20 cellular contexts compared by ENCODE assay signal in the genomic region with DNA sequence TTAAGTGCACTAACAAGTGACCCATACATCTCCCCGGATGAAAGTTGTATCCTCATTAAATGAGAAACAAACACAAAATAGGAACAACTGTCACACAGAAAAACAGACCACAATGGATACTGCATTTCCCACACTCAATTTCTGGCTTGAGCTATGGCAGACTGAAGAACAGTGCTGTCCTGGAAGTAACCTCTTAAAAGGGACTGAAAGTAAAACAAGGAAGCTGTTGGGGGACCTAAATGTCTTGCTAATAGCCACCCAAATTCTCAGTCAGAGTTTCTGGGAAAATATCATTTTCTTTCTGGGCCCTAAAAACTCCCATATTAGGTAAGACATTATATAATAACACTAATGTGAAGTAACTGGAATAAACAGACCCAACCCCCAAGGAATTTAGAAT.
A peak's percentile ranks its signal among the peaks of the same experiment; 100 is the strongest.
DNase-seq lines count a peak whose midpoint lies in the region; ATAC-seq and TF ChIP-seq lines count a peak whose summit lies in the region.
"Had no signal": no experiment of that assay in that cellular context is flagged by ENCODE, and none has a peak within 500 bp of the region (broad histone marks: within the 10 kb centered on the region; RNA-seq: fewer than 3 reads in every experiment).

No MANE protein-coding gene starts in this region.

- H3K9me3 ChIP-seq in GM23248 (ENCODE audit: low read depth) (no peaks in the 10 kb centered on the region), IMR-90 (ENCODE audit: control insufficient read depth, insufficient read depth, low read length) (peaks cover 6% of the 10 kb centered on the region), mesenchymal stem cell (ENCODE audit: control insufficient read depth, low read length) (no peaks in the 10 kb centered on the region), hepatocyte (ENCODE audit: low read depth) (no peaks in the 10 kb centered on the region)
- H3K9me3 ChIP-seq: Caco-2, SJSA1 had no signal

- no peak overlapping the region for H3K4me3 ChIP-seq in GM23248
- no peak overlapping the region for H3K4me3 ChIP-seq in IMR-90 (ENCODE audit: insufficient read depth, low read depth, low read length)
- H3K4me3 ChIP-seq in mesenchymal stem cell (ENCODE audit: insufficient read depth in 1 of 2, low read depth in 1 of 2, low read length in 2 of 2), result no peak overlapping the region
- H3K4me3 ChIP-seq in hepatocyte, result no peak overlapping the region
- H3K4me3 ChIP-seq: GM23338, SJSA1 had no signal

- H3K27ac ChIP-seq in GM23248 (no peak overlapping the region), IMR-90 (ENCODE audit: insufficient read depth, low read length) (no peak overlapping the region), mesenchymal stem cell (ENCODE audit: low read length, poor library complexity, severe bottlenecking) (no peak overlapping the region), hepatocyte (no peak overlapping the region)
- H3K27ac ChIP-seq: HL-60, SJSA1 had no signal

- no peaks in the 10 kb centered on the region for H3K79me2 ChIP-seq in GM23248 (ENCODE audit: insufficient read depth)
- H3K79me2 ChIP-seq in hepatocyte, result no peaks in the 10 kb centered on the region

- no peaks in the 10 kb centered on the region for H3F3A ChIP-seq in GM23248 (ENCODE audit: insufficient read depth)

- no peak for TF ChIP-seq RAD21 in IMR-90 (IDR thresholded peaks at IDR 0.05; ENCODE audit: low read length)

- H3K23ac ChIP-seq in IMR-90 (ENCODE audit: low read depth, low read length), result peak overlapping the region; percentile 11; the same call in 1 of the 2 replicates
- H3K23ac ChIP-seq in mesenchymal stem cell (ENCODE audit: low read length in 2 of 2), result no peak overlapping the region

- H3K9ac ChIP-seq in GM23248 (no peak overlapping the region), IMR-90 (ENCODE audit: low read depth, low read length) (no peak overlapping the region), mesenchymal stem cell (ENCODE audit: low read length) (no peak overlapping the region)

- H4K8ac ChIP-seq in IMR-90 (ENCODE audit: low read depth in 2 of 2, low read length in 2 of 2) (peak overlapping the region in 1 of 2 experiments; percentile 28; a peak in 2 of 4 replicates), mesenchymal stem cell (ENCODE audit: low read length) (no peak overlapping the region)

- peak overlapping the region; percentile 20; the same call in 1 of the 2 replicates for H3K56ac ChIP-seq in IMR-90 (ENCODE audit: extremely low read depth, insufficient read depth, low read length)

- TF ChIP-seq POLR2A in IMR-90 (IDR thresholded peaks at IDR 0.05; ENCODE audit: low read depth, low read length), result no peak

- in situ Hi-C loops in GM23248 (cut with MboI) (no loop called here), IMR-90 (cut with MboI; ENCODE audit: low sequenced_read_pairs) (no loop called here)

- H2AK5ac ChIP-seq in IMR-90 (ENCODE audit: low read depth, low read length) (no peak overlapping the region; the same call in 1 of the 2 replicates), mesenchymal stem cell (ENCODE audit: low read length, severe bottlenecking) (no peak overlapping the region)

- H4K91ac ChIP-seq in IMR-90 (ENCODE audit: insufficient read depth, low read depth, low read length) (peak overlapping the region; percentile 65; the same call in 1 of the 2 replicates), mesenchymal stem cell (ENCODE audit: low read length) (no peak overlapping the region)

- no TSS peak for BruUV-seq in IMR-90 (replicated peaks; lab: Mats Ljungman, UMichigan)

- no peak overlapping the region for H2AK9ac ChIP-seq in IMR-90 (replicated peaks; ENCODE audit: low read depth, low read length, poor library complexity)

- no peaks in the 10 kb centered on the region for H3K4me1 ChIP-seq in GM23248 (ENCODE audit: insufficient read depth)
- H3K4me1 ChIP-seq in IMR-90 (ENCODE audit: control insufficient read depth, insufficient read depth, low read length), result peaks cover 2% of the 10 kb centered on the region; the same call in 1 of the 2 replicates
- no peaks in the 10 kb centered on the region for H3K4me1 ChIP-seq in mesenchymal stem cell (ENCODE audit: control insufficient read depth, insufficient read depth, low read depth, low read length)
- no peaks in the 10 kb centered on the region for H3K4me1 ChIP-seq in hepatocyte (ENCODE audit: insufficient read depth)
- H3K4me1 ChIP-seq: Caco-2, SJSA1 had no signal

- TF ChIP-seq CTCF in IMR-90 (conservative IDR thresholded peaks at IDR 0.05; ENCODE audit: low read depth, low read length), result no peak
- TF ChIP-seq CTCF in hepatocyte (IDR thresholded peaks at IDR 0.05; ENCODE audit: poor library complexity), result no peak

- H2BK5ac ChIP-seq in IMR-90 (ENCODE audit: low read depth, low read length, poor library complexity, severe bottlenecking), result no peak overlapping the region
- H2BK5ac ChIP-seq in mesenchymal stem cell (ENCODE audit: low read depth, low read length, poor library complexity, severe bottlenecking), result no peak overlapping the region

- dilution Hi-C loops in IMR-90 (cut with HindIII; ENCODE audit: low sequenced_read_pairs, unreplicated experiment), result no loop called here

- H3K9me2 ChIP-seq in GM23248 (ENCODE audit: insufficient read depth) (no peaks in the 10 kb centered on the region), hepatocyte (replicated peaks; ENCODE audit: insufficient read depth) (no peaks in the 10 kb centered on the region)

- WGBS in GM23248 (ENCODE audit: low coverage in 1 of 2, low lambda C conversion rate in 2 of 2, missing lambda C conversion rate in 2 of 2), 2 experiments, result 0 to 3% methylated on average over 1 of the region's 1 CpG
- no CpG with 5 or more reads among the region's 1 CpG for WGBS in IMR-90 (ENCODE audit: extremely low coverage in 2 of 2, insufficient read length in 1 of 2), 2 experiments
- WGBS in mesenchymal stem cell, result 67% methylated on average over 1 of the region's 1 CpG
- 69% methylated on average over 1 of the region's 1 CpG for WGBS in hepatocyte (ENCODE audit: low lambda C conversion rate, missing lambda C conversion rate)

- CTCF ChIA-PET in IMR-90 (lab: Yijun Ruan, JAX), result interaction anchor here (0.5 kb wide), 1 partner anchor 22 kb away, joined by 6 read pairs; no protein-coding TSS in a partner anchor

- intact Hi-C loops in IMR-90 (cut with micrococcal nuclease), result no loop called here

- H3K14ac ChIP-seq in IMR-90 (replicated peaks; ENCODE audit: low read depth, low read length) (peak overlapping the region; percentile 52; the same call in 1 of the 2 replicates), mesenchymal stem cell (ENCODE audit: low read length in 2 of 2) (no peak overlapping the region)

- no peak overlapping the region for H2BK12ac ChIP-seq in mesenchymal stem cell (ENCODE audit: low read length in 2 of 2)

- DNase-seq in GM23248 (no peak), IMR-90 (no peak), mesenchymal stem cell (peak; percentile 5), NCI-H146 treated with DMSO at 0.1 percent for 48 hours (lab: John Stamatoyannopoulos, UW; ENCODE audit: unreplicated experiment) (no peak), hepatocyte (ENCODE audit: low spot score) (no peak)
- DNase-seq: Caco-2; CD4-positive, CD25-positive, alpha-beta regulatory T cell; DMS153; EL; NCI-H1048; NCI-H1436 treated with DMSO at 0.1 percent for 48 hours; NCI-H2081 treated with DMSO at 0.1 percent for 48 hours; NCI-H510A treated with DMSO at 0.1 percent for 48 hours; RPMI8226; T-helper 2 cell had no signal

- POLR2A ChIA-PET in IMR-90 (lab: Charles Lee; ENCODE audit: unreplicated experiment), result no interaction called here

- H3K4ac ChIP-seq in IMR-90 (ENCODE audit: low read depth, low read length) (no peak overlapping the region), mesenchymal stem cell (ENCODE audit: low read depth in 1 of 2, low read length in 2 of 2) (no peak overlapping the region)

- H2BK120ac ChIP-seq in IMR-90 (ENCODE audit: low read depth, low read length) (peak overlapping the region; percentile 12; the same call in 1 of the 2 replicates), mesenchymal stem cell (ENCODE audit: low read depth, low read length) (no peak overlapping the region)

- H3K4me2 ChIP-seq in GM23248 (ENCODE audit: unreplicated experiment) (no peak overlapping the region), IMR-90 (ENCODE audit: low read depth, low read length) (no peak overlapping the region), mesenchymal stem cell (ENCODE audit: low read length, poor library complexity, severe bottlenecking) (no peak overlapping the region), hepatocyte (no peak overlapping the region)
- H3K4me2 ChIP-seq: GM23338 had no signal

- H4K20me1 ChIP-seq in GM23248 (ENCODE audit: insufficient read depth), result no peaks in the 10 kb centered on the region
- no peaks in the 10 kb centered on the region for H4K20me1 ChIP-seq in IMR-90 (ENCODE audit: insufficient read depth, low read length)
- H4K20me1 ChIP-seq in hepatocyte (ENCODE audit: insufficient read depth, poor library complexity, severe bottlenecking), result no peaks in the 10 kb centered on the region

- 0 out of 2 replicates have a peak overlapping the region, but pooled peaks have one; percentile 8 for H2AFZ ChIP-seq in GM23248
- no peak overlapping the region for H2AFZ ChIP-seq in IMR-90 (replicated peaks; ENCODE audit: low read length, poor library complexity)
- no peak overlapping the region for H2AFZ ChIP-seq in mesenchymal stem cell (ENCODE audit: low read depth, low read length)
- no peak overlapping the region for H2AFZ ChIP-seq in hepatocyte
- H2AFZ ChIP-seq: GM23338 had no signal

- H4K5ac ChIP-seq in IMR-90 (ENCODE audit: low read depth, low read length), result no peak overlapping the region

- H3K79me1 ChIP-seq in IMR-90 (ENCODE audit: low read depth in 1 of 2, low read length in 2 of 2), result no peaks in the 10 kb centered on the region
- H3K79me1 ChIP-seq in mesenchymal stem cell (replicated peaks; ENCODE audit: low read length, poor library complexity, severe bottlenecking), result no peaks in the 10 kb centered on the region

- H3K36me3 ChIP-seq in GM23248 (ENCODE audit: low read depth) (no peaks in the 10 kb centered on the region), IMR-90 (ENCODE audit: control insufficient read depth, insufficient read depth, low read length) (no peaks in the 10 kb centered on the region), mesenchymal stem cell (ENCODE audit: control insufficient read depth in 1 of 2, insufficient read depth in 2 of 2, low read depth in 1 of 2, low read length in 2 of 2) (no peaks in the 10 kb centered on the region), hepatocyte (replicated peaks; ENCODE audit: insufficient read depth, low read depth) (no peaks in the 10 kb centered on the region)
- H3K36me3 ChIP-seq: SJSA1 had no signal

- H2BK15ac ChIP-seq in IMR-90 (ENCODE audit: low read depth, low read length) (no peak overlapping the region; the same call in 2 of the 3 replicates), mesenchymal stem cell (ENCODE audit: low read depth, poor library complexity, severe bottlenecking) (no peak overlapping the region)

- H2BK20ac ChIP-seq in IMR-90 (ENCODE audit: low read depth, low read length), result peak overlapping the region; percentile 49

- ATAC-seq in GM18502 (IDR thresholded peaks at IDR 0.05; ENCODE audit: poor library complexity, unreplicated experiment) (peak; percentile 69), IMR-90 (ENCODE audit: low read depth) (peak; percentile 37), HG03095 (IDR thresholded peaks at IDR 0.05; ENCODE audit: unreplicated experiment) (no peak)
- ATAC-seq: GM23338 had no signal

- H3K27me3 ChIP-seq in GM23248 (replicated peaks; ENCODE audit: insufficient read depth) (no peaks in the 10 kb centered on the region), IMR-90 (ENCODE audit: control insufficient read depth, insufficient read depth, low read length) (no peaks in the 10 kb centered on the region; the same call in 1 of the 2 replicates), mesenchymal stem cell (ENCODE audit: control insufficient read depth in 1 of 2, insufficient read depth in 1 of 2, low read length in 2 of 2) (no peaks in the 10 kb centered on the region), hepatocyte (no peaks in the 10 kb centered on the region)

- no peaks in the 10 kb centered on the region for H3K9me1 ChIP-seq in IMR-90 (ENCODE audit: insufficient read depth, low read length)

- H3K18ac ChIP-seq in IMR-90 (ENCODE audit: low read depth, low read length) (peak overlapping the region; percentile 79; the same call in 1 of the 2 replicates), mesenchymal stem cell (ENCODE audit: low read depth in 1 of 2, low read length in 2 of 2) (no peak overlapping the region)
